Comparison of ENCODE assay signal across 12 cellular contexts in genomic region chr1:8419861-8420260, GRCh38.
DNase-seq lines count a peak whose midpoint lies in the region; ATAC-seq and TF ChIP-seq lines count a peak whose summit lies in the region.
"Had no signal": no experiment of that assay in that cellular context is flagged by ENCODE, and none has a peak within 500 bp of the region (broad histone marks: within the 10 kb centered on the region; RNA-seq: fewer than 3 reads in every experiment).

No MANE protein-coding gene starts in this region.

- H3K9me3 ChIP-seq in DOHH2 (ENCODE audit: control insufficient read depth, insufficient read depth, low read length) (no peaks in the 10 kb centered on the region), body of pancreas (no peaks in the 10 kb centered on the region), gastrocnemius medialis (no peaks in the 10 kb centered on the region)
- H3K9me3 ChIP-seq: SJCRH30 had no signal

- TF ChIP-seq POLR2A in body of pancreas (IDR thresholded peaks at IDR 0.05) (no peak), gastrocnemius medialis (IDR thresholded peaks at IDR 0.05) (peak; percentile 94 to 97)

- H3K27me3 ChIP-seq in DOHH2 (ENCODE audit: control insufficient read depth, low read length): no peaks in the 10 kb centered on the region
- H3K27me3 ChIP-seq in body of pancreas: no peaks in the 10 kb centered on the region
- H3K27me3 ChIP-seq in gastrocnemius medialis: no peaks in the 10 kb centered on the region
- H3K27me3 ChIP-seq: SJCRH30 had no signal

- WGBS in body of pancreas, 2 donors: 29 to 38% methylated on average over 3 of the region's 3 CpGs

- H3K4me3 Mint-ChIP-seq in CD14-positive monocyte: no peak overlapping the region
- H3K4me3 Mint-ChIP-seq: CD4-positive, alpha-beta memory T cell had no signal

- DNase-seq in body of pancreas: no peak
- peak; percentile 85 for DNase-seq in kidney tubule cell (ENCODE audit: low spot score)
- DNase-seq in gastrocnemius medialis: peak; percentile 81 to 86
- DNase-seq in CD14-positive monocyte (ENCODE audit: low spot score): no peak
- DNase-seq in anterior cingulate cortex (lab: John Stamatoyannopoulos, UW): no peak
- DNase-seq: activated naive CD4-positive, alpha-beta T cell; CD4-positive, alpha-beta memory T cell; NCI-H510A treated with DMSO at 0.1 percent for 48 hours; SJCRH30 had no signal

- TF ChIP-seq CTCF in DOHH2 (IDR thresholded peaks at IDR 0.05; ENCODE audit: low read depth, low read length, poor library complexity, severe bottlenecking) (no peak), body of pancreas (IDR thresholded peaks at IDR 0.05) (no peak), gastrocnemius medialis (IDR thresholded peaks at IDR 0.05 in 4 of 5, conservative IDR thresholded peaks at IDR 0.05 in 1 of 5) (no peak), CD14-positive monocyte (IDR thresholded peaks at IDR 0.05) (no peak)

- no peaks in the 10 kb centered on the region for H3K9me3 Mint-ChIP-seq in CD14-positive monocyte
- H3K9me3 Mint-ChIP-seq: CD4-positive, alpha-beta memory T cell had no signal

- intact Hi-C loops in body of pancreas (cut with DNase I) (no loop called here), gastrocnemius medialis (cut with DNase I; ENCODE audit: low total_unique reads) (loop anchor here (2.0 to 10.0 kb wide), 4 partner anchors 47 to 1095 kb away; partner anchors contain the start of genes GPR157 and H6PD), CD14-positive monocyte (cut with micrococcal nuclease) (loop anchor here (10.0 kb wide), 2 partner anchors 105 to 285 kb away; no protein-coding TSS in a partner anchor)

- H3F3A ChIP-seq in DOHH2 (ENCODE audit: control insufficient read depth, insufficient read depth): peaks cover 15% of the 10 kb centered on the region

- H3K4me1 ChIP-seq in DOHH2 (ENCODE audit: control insufficient read depth, low read length) (peaks cover 66% of the 10 kb centered on the region), body of pancreas (peaks cover 80% of the 10 kb centered on the region), gastrocnemius medialis (peaks cover 51 to 64% of the 10 kb centered on the region in 2 donors)

- H3K27ac ChIP-seq in DOHH2 (ENCODE audit: low read depth, low read length) (no peak overlapping the region), body of pancreas (peak overlapping the region in 3 of 4 donors; percentile 49 to 98 (median 96)), gastrocnemius medialis (peak overlapping the region; percentile 91 to 100 (median 96))
- H3K27ac ChIP-seq: SJCRH30 had no signal

- H3K79me2 ChIP-seq in DOHH2 (ENCODE audit: control insufficient read depth, low read length): peaks cover 88% of the 10 kb centered on the region

- H3K27ac Mint-ChIP-seq in CD14-positive monocyte: peak overlapping the region in 1 of 7 donors; percentile 66

- in situ Hi-C loops in gastrocnemius medialis (cut with MboI; ENCODE audit: low sequenced_read_pairs in 4 of 4): loop anchor here in 1 of 4 donors (5.0 kb wide), 1 partner anchor 43 kb away; no protein-coding TSS in a partner anchor

- peaks cover 25 to 31% of the 10 kb centered on the region in 2 donors for H3K36me3 Mint-ChIP-seq in CD14-positive monocyte

- ATAC-seq in body of pancreas: no peak
- peak; percentile 51 to 58 for ATAC-seq in gastrocnemius medialis
- ATAC-seq in HG02981 (IDR thresholded peaks at IDR 0.05; ENCODE audit: unreplicated experiment): no peak
- ATAC-seq in GM19455 (IDR thresholded peaks at IDR 0.05; ENCODE audit: unreplicated experiment): no peak

- H3K4me1 Mint-ChIP-seq in CD14-positive monocyte: peaks cover 28% of the 10 kb centered on the region

- peaks cover 10% of the 10 kb centered on the region for H4K20me1 ChIP-seq in DOHH2 (ENCODE audit: control insufficient read depth, insufficient read depth, low read depth, low read length)

- H3K36me3 ChIP-seq in DOHH2 (ENCODE audit: control insufficient read depth, low read length) (peaks cover 88% of the 10 kb centered on the region), body of pancreas (replicated peaks in 1 of 2; ENCODE audit: insufficient read depth in 1 of 2, low read depth in 2 of 2) (peaks cover 0 to 2% of the 10 kb centered on the region in 2 donors), gastrocnemius medialis (peaks cover 0 to 7% of the 10 kb centered on the region in 2 donors)

- H3K9me2 ChIP-seq in DOHH2 (replicated peaks; ENCODE audit: control insufficient read depth, low read length): no peaks in the 10 kb centered on the region

- H3K27me3 Mint-ChIP-seq in CD14-positive monocyte (ENCODE audit: low read depth in 3 of 3): peaks cover 0 to 2% (median 0%) of the 10 kb centered on the region in 3 donors
- H3K27me3 Mint-ChIP-seq: CD4-positive, alpha-beta memory T cell had no signal

- peak overlapping the region; percentile 96 for H3K4me2 ChIP-seq in DOHH2 (ENCODE audit: low read length)

- peak overlapping the region; percentile 87 for H3K4me3 ChIP-seq in DOHH2 (ENCODE audit: low read length)
- no peak overlapping the region for H3K4me3 ChIP-seq in body of pancreas
- H3K4me3 ChIP-seq in gastrocnemius medialis: peak overlapping the region; percentile 68 to 95 (median 92)
- H3K4me3 ChIP-seq: SJCRH30 had no signal

Comparison
In these comparisons a context has a peak if more than half of its experiments do, and no peak if none do; other contexts are left out.
1. H3K4me3 ChIP-seq: peak in DOHH2 (single experiment) and gastrocnemius medialis (4 of 4); none in body of pancreas (0 of 2).
2. ATAC-seq: peak in gastrocnemius medialis (2 of 2); none in body of pancreas (single experiment), HG02981 (single experiment) and GM19455 (single experiment).
3. DNase-seq: peak in kidney tubule cell (single experiment) and gastrocnemius medialis (2 of 2); none in body of pancreas (0 of 4), CD14-positive monocyte (single experiment) and anterior cingulate cortex (0 of 58).
4. POLR2A ChIP-seq: peak in gastrocnemius medialis (2 of 2); none in body of pancreas (0 of 3).